Comparison of ENCODE assay signal across 28 cellular contexts in genomic region chr14:62792578-62792977, GRCh38.
"Had no signal": no experiment of that assay in that cellular context is flagged by ENCODE, and none has a peak within 500 bp of the region (broad histone marks: within the 10 kb centered on the region; RNA-seq: fewer than 3 reads in every experiment).

No MANE protein-coding gene starts in this region.

- H3K79me2 ChIP-seq: hepatocyte had no signal

- H3K27ac ChIP-seq: colonic mucosa, coronary artery, dorsolateral prefrontal cortex, epithelial cell of prostate, esophagus muscularis mucosa, esophagus squamous epithelium, foreskin keratinocyte, gastrocnemius medialis, gastroesophageal sphincter, heart left ventricle, heart right ventricle, hepatocyte had no signal

- H3K4me2 ChIP-seq: hepatocyte had no signal

- H3K36me3 ChIP-seq: colonic mucosa, esophagus muscularis mucosa, esophagus squamous epithelium, gastrocnemius medialis, gastroesophageal sphincter, heart left ventricle, heart right ventricle had no signal

- H3K4me3 ChIP-seq: colonic mucosa, coronary artery, dorsolateral prefrontal cortex, esophagus muscularis mucosa, esophagus squamous epithelium, gastrocnemius medialis, gastroesophageal sphincter, heart left ventricle, heart right ventricle, hepatocyte had no signal

- FAIRE-seq: endometrium, endothelial cell of umbilical vein, frontal cortex had no signal

- DNase-seq: colonic mucosa; cortex of kidney; dermis blood vessel endothelial cell; dorsolateral prefrontal cortex; effector CD4-positive, alpha-beta T cell; effector CD8-positive, alpha-beta T cell; effector memory CD4-positive, alpha-beta T cell; effector memory CD8-positive, alpha-beta T cell; endodermal cell; erythroblast; esophagus squamous epithelium; foreskin fibroblast; foreskin keratinocyte; foreskin melanocyte; gastrocnemius medialis; glutamatergic neuron; head of caudate nucleus; heart left ventricle; heart right ventricle had no signal

- H3K27me3 ChIP-seq: colonic mucosa, dorsolateral prefrontal cortex, esophagus muscularis mucosa, esophagus squamous epithelium, foreskin keratinocyte, gastrocnemius medialis, gastroesophageal sphincter, heart left ventricle, heart right ventricle, hepatocyte had no signal

- H2AFZ ChIP-seq: hepatocyte had no signal

- ATAC-seq: effector memory CD8-positive, alpha-beta T cell; esophagus mucosa; foreskin keratinocyte; gastrocnemius medialis; gastroesophageal sphincter; heart left ventricle; heart right ventricle had no signal

- H3K4me1 ChIP-seq: colonic mucosa, esophagus muscularis mucosa, esophagus squamous epithelium, foreskin keratinocyte, gastrocnemius medialis, gastroesophageal sphincter, heart left ventricle, heart right ventricle had no signal

- H3K9me3 ChIP-seq: colonic mucosa, esophagus squamous epithelium, gastrocnemius medialis had no signal
